ENCODE assay signal across 1 cellular context in the genomic region with DNA sequence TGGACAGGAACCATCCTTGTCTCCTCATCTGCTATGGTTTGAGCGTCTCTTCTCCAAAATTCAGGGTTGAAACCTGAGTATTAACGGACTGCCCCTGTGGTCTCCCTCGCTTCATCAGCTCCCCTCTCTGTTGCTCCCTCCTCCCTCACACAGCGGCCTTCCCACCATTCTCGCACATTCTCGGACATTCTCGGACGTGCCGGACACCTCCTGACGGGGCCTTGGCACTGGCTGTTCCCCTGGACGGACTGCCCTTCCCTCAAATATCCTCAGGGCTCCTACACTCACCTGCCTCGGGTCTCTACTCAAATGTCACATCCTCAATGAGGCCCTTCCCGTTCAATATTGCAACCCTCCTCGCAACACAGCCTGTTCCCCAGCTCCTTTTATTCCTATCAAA.
TF ChIP-seq lines count a peak whose summit lies in the region.

No MANE protein-coding gene starts in this region.

TF ChIP-seq in GM12878, 131 proteins besides CTCF, POLR2A, EP300 and RAD21 (continued from another document):
- TF ChIP-seq, protein P1, sequence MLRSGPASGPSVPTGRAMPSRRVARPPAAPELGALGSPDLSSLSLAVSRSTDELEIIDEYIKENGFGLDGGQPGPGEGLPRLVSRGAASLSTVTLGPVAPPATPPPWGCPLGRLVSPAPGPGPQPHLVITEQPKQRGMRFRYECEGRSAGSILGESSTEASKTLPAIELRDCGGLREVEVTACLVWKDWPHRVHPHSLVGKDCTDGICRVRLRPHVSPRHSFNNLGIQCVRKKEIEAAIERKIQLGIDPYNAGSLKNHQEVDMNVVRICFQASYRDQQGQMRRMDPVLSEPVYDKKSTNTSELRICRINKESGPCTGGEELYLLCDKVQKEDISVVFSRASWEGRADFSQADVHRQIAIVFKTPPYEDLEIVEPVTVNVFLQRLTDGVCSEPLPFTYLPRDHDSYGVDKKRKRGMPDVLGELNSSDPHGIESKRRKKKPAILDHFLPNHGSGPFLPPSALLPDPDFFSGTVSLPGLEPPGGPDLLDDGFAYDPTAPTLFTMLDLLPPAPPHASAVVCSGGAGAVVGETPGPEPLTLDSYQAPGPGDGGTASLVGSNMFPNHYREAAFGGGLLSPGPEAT (IDR thresholded peaks at IDR 0.05; ENCODE audit: low read depth), result no peak
